In the genomic region with DNA sequence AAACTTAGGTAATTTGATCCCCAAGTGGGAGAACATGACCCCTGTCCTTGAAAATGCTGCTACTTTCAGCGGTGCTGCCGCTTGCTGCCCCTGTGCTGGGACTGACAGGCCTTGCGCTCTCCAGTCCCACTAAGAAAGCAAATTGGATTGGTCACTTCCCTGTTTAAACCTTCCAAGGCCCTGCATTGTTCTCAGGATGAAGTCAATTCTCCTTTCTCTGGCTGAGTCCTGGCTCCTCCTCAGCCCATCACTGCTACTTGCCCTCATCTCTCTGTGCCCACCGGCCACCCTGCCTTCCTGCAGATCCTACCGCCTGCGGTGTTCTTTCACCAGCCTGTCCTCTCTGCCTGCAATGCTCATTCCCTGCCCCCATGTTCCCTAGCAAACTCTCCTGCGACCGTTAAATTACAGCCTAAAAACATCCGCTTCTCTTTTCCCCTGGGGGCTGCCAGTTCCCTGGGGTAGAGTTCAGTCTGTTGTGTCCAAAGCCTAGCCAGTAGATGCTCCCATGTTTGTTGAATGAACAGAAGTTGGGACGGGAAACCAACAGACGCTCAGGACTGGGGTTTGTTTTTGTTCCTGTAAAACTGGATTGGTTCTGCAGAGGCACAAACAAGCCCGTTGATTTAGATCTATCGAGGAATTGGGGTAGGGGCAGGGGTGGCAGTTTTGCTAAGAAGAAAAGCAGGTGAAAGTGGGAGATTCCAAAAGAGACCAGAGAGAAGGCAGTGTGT, we compare ENCODE assay signal across 8 cellular contexts.
DNase-seq lines count a peak whose midpoint lies in the region; ATAC-seq, FAIRE-seq and TF ChIP-seq lines count a peak whose summit lies in the region.

No MANE protein-coding gene starts in this region.

- dilution Hi-C loops in keratinocyte (cut with MboI; ENCODE audit: extremely low pct_ligation_motif_present, low sequenced_read_pairs): no loop called here

- peak; percentile 23 for DNase-seq in GM06990 (ENCODE audit: extremely low read depth, insufficient read length)
- DNase-seq in activated CD4-positive, alpha-beta memory T cell treated with anti-CD3 and anti-CD28 coated beads, Interleukin-2, amount 10 ng/mL, durations not matched to agents 7 days and 5 days: no peak
- no peak for DNase-seq in keratinocyte (ENCODE audit: low read depth, low spot score)
- DNase-seq in upper lobe of right lung: no peak
- no peak for DNase-seq in OCI-M1 (lab: John Stamatoyannopoulos, UW)
- DNase-seq in RCC 7860 (ENCODE audit: low spot score): no peak
- no peak for DNase-seq in COR-L47 (lab: John Stamatoyannopoulos, UW)

- H3K27ac ChIP-seq in keratinocyte (ENCODE audit: control insufficient read depth, insufficient read depth, low read length): peak overlapping the region; percentile 11
- peak overlapping the region; percentile 36 for H3K27ac ChIP-seq in upper lobe of right lung

- POLR2A ChIA-PET in activated CD4-positive, alpha-beta memory T cell treated with anti-CD3 and anti-CD28 coated beads, Interleukin-2, amount 10 ng/mL, durations not matched to agents 7 days and 5 days (lab: Charles Lee): interaction anchor here (1.0 to 3.1 kb wide), 7 partner anchors 9 to 131 kb away, joined by 3 to 15 read pairs (median 3); a partner anchor contains a TSS

- intact Hi-C loops in upper lobe of right lung (cut with DNase I): no loop called here

- peak overlapping the region; percentile 41 for H3K9ac ChIP-seq in keratinocyte (ENCODE audit: control insufficient read depth, extremely low read depth, insufficient read depth, low read length)

- CTCF ChIA-PET in activated CD4-positive, alpha-beta memory T cell treated with anti-CD3 and anti-CD28 coated beads, Interleukin-2, amount 10 ng/mL, durations not matched to agents 7 days and 5 days (lab: Charles Lee): interaction anchor here (0.6 to 2.2 kb wide), 2 partner anchors 118 to 126 kb away, joined by 3 to 6 read pairs; a partner anchor contains a TSS

- H3K4me1 Mint-ChIP-seq in activated CD4-positive, alpha-beta memory T cell treated with anti-CD3 and anti-CD28 coated beads, Interleukin-2, amount 10 ng/mL, durations not matched to agents 7 days and 5 days: peaks cover 60% of the 10 kb centered on the region

- no peaks in the 10 kb centered on the region for H3K9me1 ChIP-seq in keratinocyte (ENCODE audit: control insufficient read depth, extremely low read depth, insufficient read depth, low read length)

- H4K20me1 ChIP-seq in keratinocyte (ENCODE audit: control insufficient read depth, extremely low read depth, insufficient read depth, low read length): no peaks in the 10 kb centered on the region

- no peak for FAIRE-seq in keratinocyte (lab: Jason Lieb, UNC)
- FAIRE-seq in RCC 7860 (lab: Jason Lieb, UNC): no peak

- H3K4me3 ChIP-seq in GM06990 (replicated peaks; ENCODE audit: low read depth, low read length) (peak overlapping the region; percentile 48), keratinocyte (ENCODE audit: control insufficient read depth in 2 of 3, extremely low read depth in 1 of 3, insufficient read depth in 2 of 3, low read depth in 1 of 3, low read length in 3 of 3) (peak overlapping the region in 1 of 3 experiments; percentile 35), upper lobe of right lung (peak overlapping the region; percentile 36)

- peak overlapping the region; percentile 11 for H3K4me3 Mint-ChIP-seq in activated CD4-positive, alpha-beta memory T cell treated with anti-CD3 and anti-CD28 coated beads, Interleukin-2, amount 10 ng/mL, durations not matched to agents 7 days and 5 days

- peak; percentile 8 for ATAC-seq in HG02759 (IDR thresholded peaks at IDR 0.05; ENCODE audit: unreplicated experiment)
- no peak for ATAC-seq in upper lobe of right lung

- TF ChIP-seq CTCF in GM06990 (IDR thresholded peaks at IDR 0.05; ENCODE audit: insufficient read depth, low read length, poor library complexity, severe bottlenecking) (no peak), keratinocyte (optimal IDR thresholded peaks at IDR 0.05 in 1 of 3, IDR thresholded peaks at IDR 0.05 in 1 of 3, conservative IDR thresholded peaks at IDR 0.05 in 1 of 3; ENCODE audit: extremely low read depth in 1 of 3, insufficient read depth in 2 of 3, low read length in 3 of 3) (no peak), upper lobe of right lung (IDR thresholded peaks at IDR 0.05) (no peak)

- H3K4me1 ChIP-seq in keratinocyte (ENCODE audit: control insufficient read depth, extremely low read depth, insufficient read depth, low read length) (peaks cover 76% of the 10 kb centered on the region), upper lobe of right lung (peaks cover 47% of the 10 kb centered on the region)

- peaks cover 38% of the 10 kb centered on the region for H3K27me3 Mint-ChIP-seq in activated CD4-positive, alpha-beta memory T cell treated with anti-CD3 and anti-CD28 coated beads, Interleukin-2, amount 10 ng/mL, durations not matched to agents 7 days and 5 days

- peak overlapping the region; percentile 63 for H3K4me2 ChIP-seq in keratinocyte (ENCODE audit: control insufficient read depth, extremely low read depth, insufficient read depth, low read depth, low read length)

- no peaks in the 10 kb centered on the region for H3K79me2 ChIP-seq in keratinocyte (ENCODE audit: control insufficient read depth, insufficient read depth, low read length)

- H3K36me3 ChIP-seq in GM06990 (ENCODE audit: control insufficient read depth, insufficient read depth, low read length) (no peaks in the 10 kb centered on the region; the same call in 1 of the 2 replicates), keratinocyte (ENCODE audit: control insufficient read depth in 2 of 2, extremely low read depth in 1 of 2, insufficient read depth in 2 of 2, low read length in 2 of 2) (no peaks in the 10 kb centered on the region), upper lobe of right lung (no peaks in the 10 kb centered on the region)

- peaks cover 10% of the 10 kb centered on the region for H3K36me3 Mint-ChIP-seq in activated CD4-positive, alpha-beta memory T cell treated with anti-CD3 and anti-CD28 coated beads, Interleukin-2, amount 10 ng/mL, durations not matched to agents 7 days and 5 days (ENCODE audit: low read depth)

- H3K9me3 Mint-ChIP-seq in activated CD4-positive, alpha-beta memory T cell treated with anti-CD3 and anti-CD28 coated beads, Interleukin-2, amount 10 ng/mL, durations not matched to agents 7 days and 5 days: peaks cover 8% of the 10 kb centered on the region

- no peak overlapping the region for H3K27ac Mint-ChIP-seq in activated CD4-positive, alpha-beta memory T cell treated with anti-CD3 and anti-CD28 coated beads, Interleukin-2, amount 10 ng/mL, durations not matched to agents 7 days and 5 days

- peak overlapping the region; percentile 29 for H2AFZ ChIP-seq in keratinocyte (ENCODE audit: control insufficient read depth, low read length)

- no peaks in the 10 kb centered on the region; the same call in 1 of the 2 replicates for H3K27me3 ChIP-seq in GM06990 (replicated peaks; ENCODE audit: control insufficient read depth, insufficient read depth, low read length)
- no peaks in the 10 kb centered on the region for H3K27me3 ChIP-seq in keratinocyte (ENCODE audit: control insufficient read depth, extremely low read depth, insufficient read depth, low read length)
- no peaks in the 10 kb centered on the region for H3K27me3 ChIP-seq in upper lobe of right lung

- H3K9me3 ChIP-seq in keratinocyte (ENCODE audit: control insufficient read depth, low read depth, low read length) (no peaks in the 10 kb centered on the region), upper lobe of right lung (no peaks in the 10 kb centered on the region)
